ENCODE assay signal across 1 cellular context in the genomic region with DNA sequence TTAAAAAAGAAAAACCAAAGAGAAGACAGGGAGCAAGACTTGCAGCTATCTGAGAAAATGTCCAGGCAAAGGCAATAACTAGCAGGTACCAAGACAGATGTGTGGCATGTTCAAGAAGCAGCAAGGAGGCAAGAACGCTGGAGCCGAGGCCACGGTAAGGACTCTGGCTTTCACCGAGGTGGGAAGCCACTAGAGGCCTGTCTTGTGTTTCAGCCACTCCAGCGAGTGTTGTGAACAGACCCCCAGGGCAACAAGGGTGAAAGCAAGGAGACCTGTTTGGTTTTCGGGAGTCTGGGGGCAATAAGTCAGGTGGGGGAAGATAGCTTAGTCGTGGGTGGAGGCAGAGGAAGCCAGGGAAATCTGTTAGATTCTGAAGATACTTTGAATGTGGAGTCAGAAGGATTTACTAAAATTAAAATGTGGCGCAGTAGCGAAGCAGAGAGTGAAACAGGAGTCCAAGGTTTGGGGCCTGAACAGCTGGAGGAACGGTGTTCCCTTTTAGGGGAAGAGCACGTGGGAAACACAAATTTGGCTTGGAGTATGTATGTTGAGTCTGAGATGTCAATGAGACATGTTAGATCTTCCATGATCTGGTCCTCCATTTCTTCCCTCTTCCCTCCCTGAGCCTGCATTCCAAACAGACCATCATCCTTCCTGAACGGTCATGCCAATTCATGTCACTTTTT.
TF ChIP-seq lines count a peak whose summit lies in the region.

No MANE protein-coding gene starts in this region.

TF ChIP-seq in GM23338, 12 proteins besides CTCF, POLR2A, EP300 and RAD21 (continued from another document):
- TF ChIP-seq, protein P1, sequence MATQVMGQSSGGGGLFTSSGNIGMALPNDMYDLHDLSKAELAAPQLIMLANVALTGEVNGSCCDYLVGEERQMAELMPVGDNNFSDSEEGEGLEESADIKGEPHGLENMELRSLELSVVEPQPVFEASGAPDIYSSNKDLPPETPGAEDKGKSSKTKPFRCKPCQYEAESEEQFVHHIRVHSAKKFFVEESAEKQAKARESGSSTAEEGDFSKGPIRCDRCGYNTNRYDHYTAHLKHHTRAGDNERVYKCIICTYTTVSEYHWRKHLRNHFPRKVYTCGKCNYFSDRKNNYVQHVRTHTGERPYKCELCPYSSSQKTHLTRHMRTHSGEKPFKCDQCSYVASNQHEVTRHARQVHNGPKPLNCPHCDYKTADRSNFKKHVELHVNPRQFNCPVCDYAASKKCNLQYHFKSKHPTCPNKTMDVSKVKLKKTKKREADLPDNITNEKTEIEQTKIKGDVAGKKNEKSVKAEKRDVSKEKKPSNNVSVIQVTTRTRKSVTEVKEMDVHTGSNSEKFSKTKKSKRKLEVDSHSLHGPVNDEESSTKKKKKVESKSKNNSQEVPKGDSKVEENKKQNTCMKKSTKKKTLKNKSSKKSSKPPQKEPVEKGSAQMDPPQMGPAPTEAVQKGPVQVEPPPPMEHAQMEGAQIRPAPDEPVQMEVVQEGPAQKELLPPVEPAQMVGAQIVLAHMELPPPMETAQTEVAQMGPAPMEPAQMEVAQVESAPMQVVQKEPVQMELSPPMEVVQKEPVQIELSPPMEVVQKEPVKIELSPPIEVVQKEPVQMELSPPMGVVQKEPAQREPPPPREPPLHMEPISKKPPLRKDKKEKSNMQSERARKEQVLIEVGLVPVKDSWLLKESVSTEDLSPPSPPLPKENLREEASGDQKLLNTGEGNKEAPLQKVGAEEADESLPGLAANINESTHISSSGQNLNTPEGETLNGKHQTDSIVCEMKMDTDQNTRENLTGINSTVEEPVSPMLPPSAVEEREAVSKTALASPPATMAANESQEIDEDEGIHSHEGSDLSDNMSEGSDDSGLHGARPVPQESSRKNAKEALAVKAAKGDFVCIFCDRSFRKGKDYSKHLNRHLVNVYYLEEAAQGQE (IDR thresholded peaks at IDR 0.05; ENCODE audit: unreplicated experiment) = no peak
- TF ChIP-seq EZH2phosphoT487 (IDR thresholded peaks at IDR 0.05; ENCODE audit: unreplicated experiment) = no peak
- TF ChIP-seq, protein P2, sequence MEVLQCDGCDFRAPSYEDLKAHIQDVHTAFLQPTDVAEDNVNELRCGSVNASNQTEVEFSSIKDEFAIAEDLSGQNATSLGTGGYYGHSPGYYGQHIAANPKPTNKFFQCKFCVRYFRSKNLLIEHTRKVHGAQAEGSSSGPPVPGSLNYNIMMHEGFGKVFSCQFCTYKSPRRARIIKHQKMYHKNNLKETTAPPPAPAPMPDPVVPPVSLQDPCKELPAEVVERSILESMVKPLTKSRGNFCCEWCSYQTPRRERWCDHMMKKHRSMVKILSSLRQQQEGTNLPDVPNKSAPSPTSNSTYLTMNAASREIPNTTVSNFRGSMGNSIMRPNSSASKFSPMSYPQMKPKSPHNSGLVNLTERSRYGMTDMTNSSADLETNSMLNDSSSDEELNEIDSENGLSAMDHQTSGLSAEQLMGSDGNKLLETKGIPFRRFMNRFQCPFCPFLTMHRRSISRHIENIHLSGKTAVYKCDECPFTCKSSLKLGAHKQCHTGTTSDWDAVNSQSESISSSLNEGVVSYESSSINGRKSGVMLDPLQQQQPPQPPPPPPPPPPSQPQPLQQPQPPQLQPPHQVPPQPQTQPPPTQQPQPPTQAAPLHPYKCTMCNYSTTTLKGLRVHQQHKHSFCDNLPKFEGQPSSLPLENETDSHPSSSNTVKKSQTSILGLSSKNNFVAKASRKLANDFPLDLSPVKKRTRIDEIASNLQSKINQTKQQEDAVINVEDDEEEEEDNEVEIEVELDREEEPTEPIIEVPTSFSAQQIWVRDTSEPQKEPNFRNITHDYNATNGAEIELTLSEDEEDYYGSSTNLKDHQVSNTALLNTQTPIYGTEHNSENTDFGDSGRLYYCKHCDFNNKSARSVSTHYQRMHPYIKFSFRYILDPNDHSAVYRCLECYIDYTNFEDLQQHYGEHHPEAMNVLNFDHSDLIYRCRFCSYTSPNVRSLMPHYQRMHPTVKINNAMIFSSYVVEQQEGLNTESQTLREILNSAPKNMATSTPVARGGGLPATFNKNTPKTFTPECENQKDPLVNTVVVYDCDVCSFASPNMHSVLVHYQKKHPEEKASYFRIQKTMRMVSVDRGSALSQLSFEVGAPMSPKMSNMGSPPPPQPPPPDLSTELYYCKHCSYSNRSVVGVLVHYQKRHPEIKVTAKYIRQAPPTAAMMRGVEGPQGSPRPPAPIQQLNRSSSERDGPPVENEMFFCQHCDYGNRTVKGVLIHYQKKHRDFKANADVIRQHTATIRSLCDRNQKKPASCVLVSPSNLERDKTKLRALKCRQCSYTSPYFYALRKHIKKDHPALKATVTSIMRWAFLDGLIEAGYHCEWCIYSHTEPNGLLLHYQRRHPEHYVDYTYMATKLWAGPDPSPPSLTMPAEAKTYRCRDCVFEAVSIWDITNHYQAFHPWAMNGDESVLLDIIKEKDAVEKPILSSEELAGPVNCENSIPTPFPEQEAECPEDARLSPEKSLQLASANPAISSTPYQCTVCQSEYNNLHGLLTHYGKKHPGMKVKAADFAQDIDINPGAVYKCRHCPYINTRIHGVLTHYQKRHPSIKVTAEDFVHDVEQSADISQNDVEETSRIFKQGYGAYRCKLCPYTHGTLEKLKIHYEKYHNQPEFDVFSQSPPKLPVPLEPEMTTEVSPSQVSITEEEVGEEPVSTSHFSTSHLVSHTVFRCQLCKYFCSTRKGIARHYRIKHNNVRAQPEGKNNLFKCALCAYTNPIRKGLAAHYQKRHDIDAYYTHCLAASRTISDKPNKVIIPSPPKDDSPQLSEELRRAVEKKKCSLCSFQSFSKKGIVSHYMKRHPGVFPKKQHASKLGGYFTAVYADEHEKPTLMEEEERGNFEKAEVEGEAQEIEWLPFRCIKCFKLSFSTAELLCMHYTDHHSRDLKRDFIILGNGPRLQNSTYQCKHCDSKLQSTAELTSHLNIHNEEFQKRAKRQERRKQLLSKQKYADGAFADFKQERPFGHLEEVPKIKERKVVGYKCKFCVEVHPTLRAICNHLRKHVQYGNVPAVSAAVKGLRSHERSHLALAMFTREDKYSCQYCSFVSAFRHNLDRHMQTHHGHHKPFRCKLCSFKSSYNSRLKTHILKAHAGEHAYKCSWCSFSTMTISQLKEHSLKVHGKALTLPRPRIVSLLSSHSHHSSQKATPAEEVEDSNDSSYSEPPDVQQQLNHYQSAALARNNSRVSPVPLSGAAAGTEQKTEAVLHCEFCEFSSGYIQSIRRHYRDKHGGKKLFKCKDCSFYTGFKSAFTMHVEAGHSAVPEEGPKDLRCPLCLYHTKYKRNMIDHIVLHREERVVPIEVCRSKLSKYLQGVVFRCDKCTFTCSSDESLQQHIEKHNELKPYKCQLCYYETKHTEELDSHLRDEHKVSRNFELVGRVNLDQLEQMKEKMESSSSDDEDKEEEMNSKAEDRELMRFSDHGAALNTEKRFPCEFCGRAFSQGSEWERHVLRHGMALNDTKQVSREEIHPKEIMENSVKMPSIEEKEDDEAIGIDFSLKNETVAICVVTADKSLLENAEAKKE (CRISPR knock-in tag; IDR thresholded peaks at IDR 0.05) = no peak
- no peak for TF ChIP-seq POLR2AphosphoS5 (IDR thresholded peaks at IDR 0.05; ENCODE audit: low read depth)
- TF ChIP-seq CREB1 (CRISPR knock-in tag; IDR thresholded peaks at IDR 0.05; ENCODE audit: low read depth) = no peak
- TF ChIP-seq, protein P3, sequence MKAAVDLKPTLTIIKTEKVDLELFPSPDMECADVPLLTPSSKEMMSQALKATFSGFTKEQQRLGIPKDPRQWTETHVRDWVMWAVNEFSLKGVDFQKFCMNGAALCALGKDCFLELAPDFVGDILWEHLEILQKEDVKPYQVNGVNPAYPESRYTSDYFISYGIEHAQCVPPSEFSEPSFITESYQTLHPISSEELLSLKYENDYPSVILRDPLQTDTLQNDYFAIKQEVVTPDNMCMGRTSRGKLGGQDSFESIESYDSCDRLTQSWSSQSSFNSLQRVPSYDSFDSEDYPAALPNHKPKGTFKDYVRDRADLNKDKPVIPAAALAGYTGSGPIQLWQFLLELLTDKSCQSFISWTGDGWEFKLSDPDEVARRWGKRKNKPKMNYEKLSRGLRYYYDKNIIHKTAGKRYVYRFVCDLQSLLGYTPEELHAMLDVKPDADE (IDR thresholded peaks at IDR 0.05) = no peak
- TF ChIP-seq ZNF331 (CRISPR knock-in tag; IDR thresholded peaks at IDR 0.05; ENCODE audit: low read depth) = no peak
- no peak for TF ChIP-seq ZNF114 (CRISPR knock-in tag; IDR thresholded peaks at IDR 0.05)
- TF ChIP-seq JUNB (IDR thresholded peaks at IDR 0.05; ENCODE audit: unreplicated experiment) = no peak
- no peak for TF ChIP-seq STAT1 (IDR thresholded peaks at IDR 0.05; ENCODE audit: unreplicated experiment)
